21 cellular contexts compared by ENCODE assay signal in genomic region chr2:170222842-170223241, GRCh38. TPM values are rescaled to one million over a fixed set of nuclear protein-coding genes. Genes with fewer than 3 reads are reported as not detected.
DNase-seq lines count a peak whose midpoint lies in the region; ATAC-seq, FAIRE-seq and TF ChIP-seq lines count a peak whose summit lies in the region.
"Had no signal": no experiment of that assay in that cellular context is flagged by ENCODE, and none has a peak within 500 bp of the region (broad histone marks: within the 10 kb centered on the region; RNA-seq: fewer than 3 reads in every experiment).

No MANE protein-coding gene starts in this region.

- peak overlapping the region; percentile 46; the same call in 1 of the 2 replicates for H2AK5ac ChIP-seq in IMR-90 (ENCODE audit: low read depth, low read length)

- no peak overlapping the region for H3K56ac ChIP-seq in IMR-90 (ENCODE audit: extremely low read depth, insufficient read depth, low read length)

- H3F3A ChIP-seq in neural progenitor cell (ENCODE audit: low read depth), result peaks cover 31% of the 10 kb centered on the region

- FAIRE-seq in GM12891 (lab: Jason Lieb, UNC), result peak; percentile 81
- FAIRE-seq: HTR-8/SVneo had no signal

- H3K4ac ChIP-seq in IMR-90 (ENCODE audit: low read depth, low read length), result peak overlapping the region; percentile 97

- peak overlapping the region; percentile 15; the same call in 1 of the 2 replicates for H3K27ac ChIP-seq in IMR-90 (ENCODE audit: insufficient read depth, low read length)
- H3K27ac ChIP-seq in neural progenitor cell, result peak overlapping the region; percentile 66
- H3K27ac ChIP-seq: KMS-11 had no signal

- H3K79me1 ChIP-seq in IMR-90 (ENCODE audit: low read depth in 1 of 2, low read length in 2 of 2), result 0 out of 4 replicates have a peak, but pooled peaks cover 0 to 3% of the 10 kb centered on the region in 2 experiments

- no peaks in the 10 kb centered on the region for H3K79me2 ChIP-seq in neural progenitor cell (ENCODE audit: low read depth)

- peak overlapping the region; percentile 99 for H2BK120ac ChIP-seq in IMR-90 (ENCODE audit: low read depth, low read length)

- H3K9me3 ChIP-seq in IMR-90 (ENCODE audit: control insufficient read depth, insufficient read depth, low read length), result no peaks in the 10 kb centered on the region
- H3K9me3 ChIP-seq in neural progenitor cell (ENCODE audit: low read depth), result no peaks in the 10 kb centered on the region
- H3K9me3 ChIP-seq: BE2C, HAP-1 had no signal

- TF ChIP-seq RAD21 in IMR-90 (IDR thresholded peaks at IDR 0.05; ENCODE audit: low read length), result no peak

- H3K9ac ChIP-seq in IMR-90 (ENCODE audit: low read depth, low read length), result no peak overlapping the region
- no peak overlapping the region for H3K9ac ChIP-seq in neural progenitor cell
- H3K9ac ChIP-seq: KMS-11 had no signal

- dilution Hi-C loops in IMR-90 (cut with HindIII; ENCODE audit: low sequenced_read_pairs, unreplicated experiment), result no loop called here

- 0 out of 2 replicates have a peak overlapping the region, but pooled peaks have one; percentile 25 for H3K14ac ChIP-seq in IMR-90 (replicated peaks; ENCODE audit: low read depth, low read length)

- H3K27ac Mint-ChIP-seq in brain, result peak overlapping the region; percentile 24 to 96 (median 84)
- peak overlapping the region; percentile 35 for H3K27ac Mint-ChIP-seq in neural progenitor cell
- H3K27ac Mint-ChIP-seq: CD8-positive, alpha-beta memory T cell had no signal

- peak overlapping the region; percentile 59 for H4K5ac ChIP-seq in IMR-90 (ENCODE audit: low read depth, low read length)

- H4K20me1 ChIP-seq in IMR-90 (ENCODE audit: insufficient read depth, low read length) (no peaks in the 10 kb centered on the region), neural progenitor cell (ENCODE audit: low read depth) (no peaks in the 10 kb centered on the region)

- H4K8ac ChIP-seq in IMR-90 (ENCODE audit: low read depth in 2 of 2, low read length in 2 of 2), result peak overlapping the region; percentile 96 to 99; a peak in 3 of 4 replicates

- 62% methylated on average over 2 of the region's 2 CpGs; no CpG with 5 or more reads in 1 of the 2 experiments for WGBS in IMR-90 (ENCODE audit: extremely low coverage in 2 of 2, insufficient read length in 1 of 2), 2 experiments

- in situ Hi-C loops in IMR-90 (cut with MboI; ENCODE audit: low sequenced_read_pairs) (no loop called here), GM13977 (cut with MboI; ENCODE audit: low pct_unique_long_range_greater_than_20kb, low sequenced_read_pairs, unreplicated experiment) (no loop called here)

- no peak overlapping the region for H3K4me3 Mint-ChIP-seq in brain
- no peak overlapping the region for H3K4me3 Mint-ChIP-seq in neural progenitor cell
- H3K4me3 Mint-ChIP-seq: CD8-positive, alpha-beta memory T cell had no signal

- H3K9me3 Mint-ChIP-seq in brain, result peaks cover 0 to 2% (median 0%) of the 10 kb centered on the region in 5 experiments
- no peaks in the 10 kb centered on the region for H3K9me3 Mint-ChIP-seq in neural progenitor cell
- H3K9me3 Mint-ChIP-seq: CD8-positive, alpha-beta memory T cell had no signal

- no peak overlapping the region for H3K23ac ChIP-seq in IMR-90 (ENCODE audit: low read depth, low read length)

- DNase-seq in GM12891 (ENCODE audit: insufficient read length, low spot score) (no peak), IMR-90 (no peak), neural progenitor cell (ENCODE audit: low spot score) (no peak), GM13977 (ENCODE audit: low spot score) (no peak), SW 1271 (lab: John Stamatoyannopoulos, UW) (no peak), GM20000 (ENCODE audit: low spot score) (no peak)
- DNase-seq: BE2C; CD8-positive, alpha-beta memory T cell; DMS 273 treated with DMSO at 0.1 percent for 48 hours; MM.1S; NCI-H1105 treated with DMSO at 0.1 percent for 48 hours; NCI-H187; NCI-H446; NCI-H82; SHP77 treated with DMSO at 0.1 percent for 48 hours had no signal

- peak overlapping the region; percentile 100 for H2BK5ac ChIP-seq in IMR-90 (ENCODE audit: low read depth, low read length, poor library complexity, severe bottlenecking)

- no peaks in the 10 kb centered on the region for H3K36me3 ChIP-seq in IMR-90 (ENCODE audit: control insufficient read depth, insufficient read depth, low read length)
- H3K36me3 ChIP-seq in neural progenitor cell, result no peaks in the 10 kb centered on the region
- H3K36me3 ChIP-seq: BE2C, HAP-1 had no signal

- H2AFZ ChIP-seq in IMR-90 (replicated peaks; ENCODE audit: low read length, poor library complexity), result peak overlapping the region; percentile 71
- H2AFZ ChIP-seq in neural progenitor cell (replicated peaks), result peak overlapping the region; percentile 83

- intact Hi-C loops in IMR-90 (cut with micrococcal nuclease), result loop anchor here (5.0 to 10.0 kb wide), 3 partner anchors 131 to 288 kb away; no protein-coding TSS in a partner anchor

- peaks cover 94% of the 10 kb centered on the region for H3K4me1 Mint-ChIP-seq in brain
- peaks cover 47% of the 10 kb centered on the region for H3K4me1 Mint-ChIP-seq in neural progenitor cell
- H3K4me1 Mint-ChIP-seq: CD8-positive, alpha-beta memory T cell had no signal

- peaks cover 5% of the 10 kb centered on the region for H3K9me1 ChIP-seq in IMR-90 (ENCODE audit: insufficient read depth, low read length)

- peaks cover 5% of the 10 kb centered on the region for H3K36me3 Mint-ChIP-seq in brain
- no peaks in the 10 kb centered on the region for H3K36me3 Mint-ChIP-seq in neural progenitor cell
- H3K36me3 Mint-ChIP-seq: CD8-positive, alpha-beta memory T cell had no signal

- CTCF ChIA-PET in IMR-90 (lab: Yijun Ruan, JAX), result interaction anchor here (0.6 kb wide), 2 partner anchors 267 to 786 kb away, joined by 3 to 4 read pairs; no protein-coding TSS in a partner anchor

- H3K27me3 Mint-ChIP-seq in brain, result no peaks in the 10 kb centered on the region
- peaks cover 4% of the 10 kb centered on the region for H3K27me3 Mint-ChIP-seq in neural progenitor cell (ENCODE audit: insufficient read depth, low read depth)

- H3K18ac ChIP-seq in IMR-90 (ENCODE audit: low read depth, low read length), result peak overlapping the region; percentile 99

- BruUV-seq in IMR-90 (replicated peaks; lab: Mats Ljungman, UMichigan), result no TSS peak

- peak overlapping the region; percentile 70; the same call in 1 of the 2 replicates for H4K91ac ChIP-seq in IMR-90 (ENCODE audit: insufficient read depth, low read depth, low read length)

- POLR2A ChIA-PET in IMR-90 (lab: Charles Lee; ENCODE audit: unreplicated experiment), result interaction anchor here (0.7 kb wide), 1 partner anchor 60 kb away, joined by 6 read pairs; no protein-coding TSS in a partner anchor

- H3K4me2 ChIP-seq in IMR-90 (ENCODE audit: low read depth, low read length) (no peak overlapping the region), neural progenitor cell (peak overlapping the region; percentile 62)
- H3K4me2 ChIP-seq: KMS-11 had no signal

- TF ChIP-seq CTCF in IMR-90 (conservative IDR thresholded peaks at IDR 0.05; ENCODE audit: low read depth, low read length) (no peak), brain (conservative IDR thresholded peaks at IDR 0.05) (no peak), neural progenitor cell (IDR thresholded peaks at IDR 0.05) (no peak), GM13977 (IDR thresholded peaks at IDR 0.05; ENCODE audit: extremely low read depth, insufficient read depth, missing control alignments) (no peak), GM20000 (IDR thresholded peaks at IDR 0.05; ENCODE audit: extremely low read depth, missing control alignments) (no peak)

- H2AK9ac ChIP-seq in IMR-90 (replicated peaks; ENCODE audit: low read depth, low read length, poor library complexity), result no peak overlapping the region

- peak overlapping the region; percentile 94; the same call in 2 of the 3 replicates for H2BK15ac ChIP-seq in IMR-90 (ENCODE audit: low read depth, low read length)

- H3K4me3 ChIP-seq in IMR-90 (ENCODE audit: insufficient read depth, low read depth, low read length), result no peak overlapping the region
- no peak overlapping the region for H3K4me3 ChIP-seq in neural progenitor cell
- H3K4me3 ChIP-seq: HAP-1 had no signal

- no peak for TF ChIP-seq POLR2A in GM12891 (IDR thresholded peaks at IDR 0.05; ENCODE audit: low read depth, low read length)
- TF ChIP-seq POLR2A in IMR-90 (IDR thresholded peaks at IDR 0.05; ENCODE audit: low read depth, low read length), result no peak

- H3K27me3 ChIP-seq in IMR-90 (ENCODE audit: control insufficient read depth, insufficient read depth, low read length) (no peaks in the 10 kb centered on the region), neural progenitor cell (no peaks in the 10 kb centered on the region)
- H3K27me3 ChIP-seq: BE2C had no signal

- H2BK20ac ChIP-seq in IMR-90 (ENCODE audit: low read depth, low read length), result peak overlapping the region; percentile 90

- H3K4me1 ChIP-seq in IMR-90 (ENCODE audit: control insufficient read depth, insufficient read depth, low read length) (peaks cover 10% of the 10 kb centered on the region), neural progenitor cell (peaks cover 46% of the 10 kb centered on the region)
- H3K4me1 ChIP-seq: BE2C had no signal

- ATAC-seq in IMR-90 (ENCODE audit: low read depth), result no peak
- ATAC-seq in HG03139 (IDR thresholded peaks at IDR 0.05; ENCODE audit: unreplicated experiment), result no peak

TF ChIP-seq in GM12891, 5 proteins besides CTCF, POLR2A, EP300 and RAD21:
- TF ChIP-seq PAX5 (IDR thresholded peaks at IDR 0.05; ENCODE audit: insufficient read depth, low read length, severe bottlenecking) (no peak), TAF1 (IDR thresholded peaks at IDR 0.05; ENCODE audit: low read depth, low read length) (no peak), POU2F2 (IDR thresholded peaks at IDR 0.05; ENCODE audit: low read depth, low read length) (no peak), SPI1 (IDR thresholded peaks at IDR 0.05; ENCODE audit: low read depth, low read length) (no peak), POLR2AphosphoS5 (IDR thresholded peaks at IDR 0.05; ENCODE audit: low read depth, low read length) (no peak)
TF ChIP-seq in GM12891: peak in this region for 0.

TF ChIP-seq in IMR-90, 13 proteins besides CTCF, POLR2A, EP300 and RAD21 (continues in another document):
- TF ChIP-seq MAZ (IDR thresholded peaks at IDR 0.05; ENCODE audit: borderline replicate concordance, low read depth, low read length) (no peak), RFX5 (IDR thresholded peaks at IDR 0.05; ENCODE audit: low read depth, low read length) (no peak), SMC3 (IDR thresholded peaks at IDR 0.05; ENCODE audit: low read depth, low read length) (no peak), RCOR1 (IDR thresholded peaks at IDR 0.05; ENCODE audit: insufficient replicate concordance, low read length) (no peak), CHD1 (IDR thresholded peaks at IDR 0.05; ENCODE audit: low read depth, low read length) (no peak), FOS (IDR thresholded peaks at IDR 0.05; ENCODE audit: low read depth, low read length) (no peak), MXI1 (IDR thresholded peaks at IDR 0.05; ENCODE audit: borderline replicate concordance, low read depth, low read length) (no peak)

RNA-seq across cellular contexts. Expression of gene MYO3B, which starts 44.9 kb away (rescaled TPM):
- 0.83 TPM for polyA plus RNA-seq in GM12891 (2012; ENCODE audit: low read depth, missing spikeins)
- not detected in 2 replicates for total RNA-seq in IMR-90 (2012; rRNA removed)
- polyA plus RNA-seq in IMR-90 (2012; rRNA removed), result 0.02 TPM in 1 of 2 replicates, not detected in the other
- polyA plus RNA-seq in IMR-90 (2012; cell fraction: cytosol; rRNA removed), result not detected in 2 replicates
- polyA plus RNA-seq in IMR-90 (2012; cell fraction: nucleus; rRNA removed; ENCODE audit: low replicate concordance), result 0.02 TPM in 1 of 2 replicates, not detected in the other
- polyA plus RNA-seq in brain (ENCODE audit: insufficient read depth, low read depth, low replicate concordance), result not detected
- 16.8 and 27.3 TPM in 2 replicates for total RNA-seq in neural progenitor cell (ENCODE audit: low replicate concordance)
- total RNA-seq: Daoy had no signal

Comparison
In these comparisons a context has a peak if more than half of its experiments do, and no peak if none do; other contexts are left out.
1. RNA of gene MYO3B, which starts 44.9 kb away (total RNA-seq): 16.8 to 27.3 TPM in neural progenitor cell; not detected in IMR-90; every median in the first group is over 10 times any median in the second.